Comparison of ENCODE assay signal across 8 cellular contexts in the genomic region with DNA sequence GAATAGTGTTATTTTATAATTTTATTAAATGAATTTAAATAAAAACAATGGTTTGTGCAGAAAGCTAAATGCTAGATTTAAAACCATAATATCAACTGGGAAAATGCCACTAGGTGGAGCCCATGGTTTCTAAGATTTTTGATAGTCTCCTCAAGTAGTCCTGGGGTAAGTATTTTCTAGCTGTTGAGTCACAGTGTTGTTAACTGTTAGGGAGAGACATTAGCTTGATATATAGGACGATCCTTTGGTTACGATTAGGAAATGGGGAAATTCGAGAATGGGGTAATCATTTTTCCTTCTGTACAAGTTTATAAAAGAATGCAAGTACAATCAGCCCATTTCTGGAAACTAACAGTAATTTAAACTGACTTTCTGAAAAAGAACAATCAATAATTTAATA.
DNase-seq lines count a peak whose midpoint lies in the region; ATAC-seq, FAIRE-seq and TF ChIP-seq lines count a peak whose summit lies in the region.

No MANE protein-coding gene starts in this region.

- no peaks in the 10 kb centered on the region for H3K36me3 ChIP-seq in astrocyte (ENCODE audit: insufficient read depth, low read length)

- peak; percentile 59 for TF ChIP-seq CTCF in astrocyte (IDR thresholded peaks at IDR 0.05; ENCODE audit: insufficient read depth, low read depth, low read length)

- H3K36me3 Mint-ChIP-seq in astrocyte (ENCODE audit: low read depth, unreplicated experiment) = no peaks in the 10 kb centered on the region

- no peaks in the 10 kb centered on the region for H3K9me3 Mint-ChIP-seq in astrocyte (ENCODE audit: unreplicated experiment)

- H3K79me2 ChIP-seq in astrocyte (ENCODE audit: insufficient read depth, low read length) = no peaks in the 10 kb centered on the region

- H4K20me1 ChIP-seq in astrocyte (ENCODE audit: insufficient read depth, low read length) = no peaks in the 10 kb centered on the region

- FAIRE-seq in astrocyte (lab: Jason Lieb, UNC) = peak; percentile 68

- H3K4me2 ChIP-seq in astrocyte (ENCODE audit: low read length) = peak overlapping the region; percentile 65

- no peaks in the 10 kb centered on the region for H3K27me3 Mint-ChIP-seq in astrocyte (ENCODE audit: low read depth, unreplicated experiment)

- DNase-seq in AG08396 (ENCODE audit: low spot score) (peak; percentile 50), NCI-H1105 treated with DMSO at 0.1 percent for 48 hours (lab: John Stamatoyannopoulos, UW) (peak; percentile 35), astrocyte (ENCODE audit: low read depth) (peak; percentile 73), iPS DF 4.7 (ENCODE audit: extremely low read depth, low spot score) (peak; percentile 46), superior temporal gyrus (ENCODE audit: extremely low spot score) (peak; percentile 86)
- no peak for DNase-seq in stimulated activated CD4-positive, alpha-beta T cell treated with anti-CD3 and anti-CD28 coated beads, Interleukin-1b, Interleukin-23, amount 100 ng/mL, for 48 hours

- H3K4me3 Mint-ChIP-seq in astrocyte (ENCODE audit: unreplicated experiment) = no peak overlapping the region

- H3K27ac Mint-ChIP-seq in astrocyte (ENCODE audit: unreplicated experiment) = no peak overlapping the region

- H3K4me1 Mint-ChIP-seq in astrocyte (ENCODE audit: low read depth, unreplicated experiment) = peaks cover 2% of the 10 kb centered on the region

- no peak overlapping the region for H3K4me3 ChIP-seq in astrocyte (ENCODE audit: insufficient read depth, low read depth, low read length)

- H3K27me3 ChIP-seq in astrocyte (ENCODE audit: insufficient read depth, low read length) = no peaks in the 10 kb centered on the region

- ATAC-seq in GM18867 (IDR thresholded peaks at IDR 0.05; ENCODE audit: unreplicated experiment) (peak; percentile 61), HG02973 (IDR thresholded peaks at IDR 0.05; ENCODE audit: unreplicated experiment) (no peak)

- no peak overlapping the region for H3K9ac ChIP-seq in astrocyte (ENCODE audit: low read length)

- no peaks in the 10 kb centered on the region for H3K4me1 ChIP-seq in astrocyte (ENCODE audit: insufficient read depth, low read length)

- no peak overlapping the region for H3K27ac ChIP-seq in astrocyte (ENCODE audit: low read depth, low read length)

- H3K9me3 ChIP-seq in astrocyte (ENCODE audit: insufficient read depth, low read depth, low read length) = no peaks in the 10 kb centered on the region

- H2AFZ ChIP-seq in astrocyte (ENCODE audit: low read depth, low read length) = no peak overlapping the region
